In the genomic region with DNA sequence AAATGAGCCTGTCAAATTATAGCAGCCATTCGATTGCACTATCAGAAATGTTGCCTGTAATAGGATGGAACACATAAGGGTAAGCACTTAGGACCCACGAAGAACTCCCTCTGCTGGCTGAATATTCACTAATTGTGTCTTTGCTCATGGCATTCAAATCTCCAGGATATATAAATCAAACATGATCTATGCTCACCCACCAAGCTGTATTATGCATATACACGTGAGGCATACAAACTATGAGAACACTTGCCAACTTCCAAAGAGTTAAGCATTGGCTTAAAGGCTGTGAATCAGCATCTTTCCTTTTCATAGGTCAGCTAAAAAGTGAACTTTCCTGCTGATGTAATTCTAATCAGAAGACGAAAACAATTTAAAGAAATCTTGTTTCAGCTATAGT, we compare ENCODE assay signal across 1 cellular context.
TF ChIP-seq lines count a peak whose summit lies in the region.

No MANE protein-coding gene starts in this region.

TF ChIP-seq in HepG2, 621 proteins besides CTCF, POLR2A, EP300 and RAD21 (continued from another document):
- TF ChIP-seq, protein P1, sequence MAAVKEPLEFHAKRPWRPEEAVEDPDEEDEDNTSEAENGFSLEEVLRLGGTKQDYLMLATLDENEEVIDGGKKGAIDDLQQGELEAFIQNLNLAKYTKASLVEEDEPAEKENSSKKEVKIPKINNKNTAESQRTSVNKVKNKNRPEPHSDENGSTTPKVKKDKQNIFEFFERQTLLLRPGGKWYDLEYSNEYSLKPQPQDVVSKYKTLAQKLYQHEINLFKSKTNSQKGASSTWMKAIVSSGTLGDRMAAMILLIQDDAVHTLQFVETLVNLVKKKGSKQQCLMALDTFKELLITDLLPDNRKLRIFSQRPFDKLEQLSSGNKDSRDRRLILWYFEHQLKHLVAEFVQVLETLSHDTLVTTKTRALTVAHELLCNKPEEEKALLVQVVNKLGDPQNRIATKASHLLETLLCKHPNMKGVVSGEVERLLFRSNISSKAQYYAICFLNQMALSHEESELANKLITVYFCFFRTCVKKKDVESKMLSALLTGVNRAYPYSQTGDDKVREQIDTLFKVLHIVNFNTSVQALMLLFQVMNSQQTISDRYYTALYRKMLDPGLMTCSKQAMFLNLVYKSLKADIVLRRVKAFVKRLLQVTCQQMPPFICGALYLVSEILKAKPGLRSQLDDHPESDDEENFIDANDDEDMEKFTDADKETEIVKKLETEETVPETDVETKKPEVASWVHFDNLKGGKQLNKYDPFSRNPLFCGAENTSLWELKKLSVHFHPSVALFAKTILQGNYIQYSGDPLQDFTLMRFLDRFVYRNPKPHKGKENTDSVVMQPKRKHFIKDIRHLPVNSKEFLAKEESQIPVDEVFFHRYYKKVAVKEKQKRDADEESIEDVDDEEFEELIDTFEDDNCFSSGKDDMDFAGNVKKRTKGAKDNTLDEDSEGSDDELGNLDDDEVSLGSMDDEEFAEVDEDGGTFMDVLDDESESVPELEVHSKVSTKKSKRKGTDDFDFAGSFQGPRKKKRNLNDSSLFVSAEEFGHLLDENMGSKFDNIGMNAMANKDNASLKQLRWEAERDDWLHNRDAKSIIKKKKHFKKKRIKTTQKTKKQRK (IDR thresholded peaks at IDR 0.05; ENCODE audit: low read length), result no peak
- 0 out of 4 replicates have a peak, but pooled peaks of 1 of the 2 experiments have one; percentile 17 for TF ChIP-seq MAFK (conservative IDR thresholded peaks at IDR 0.05 in 1 of 2, IDR thresholded peaks at IDR 0.05 in 1 of 2; ENCODE audit: low read length in 2 of 2)
